Comparison of ENCODE assay signal across 8 cellular contexts in the genomic region with DNA sequence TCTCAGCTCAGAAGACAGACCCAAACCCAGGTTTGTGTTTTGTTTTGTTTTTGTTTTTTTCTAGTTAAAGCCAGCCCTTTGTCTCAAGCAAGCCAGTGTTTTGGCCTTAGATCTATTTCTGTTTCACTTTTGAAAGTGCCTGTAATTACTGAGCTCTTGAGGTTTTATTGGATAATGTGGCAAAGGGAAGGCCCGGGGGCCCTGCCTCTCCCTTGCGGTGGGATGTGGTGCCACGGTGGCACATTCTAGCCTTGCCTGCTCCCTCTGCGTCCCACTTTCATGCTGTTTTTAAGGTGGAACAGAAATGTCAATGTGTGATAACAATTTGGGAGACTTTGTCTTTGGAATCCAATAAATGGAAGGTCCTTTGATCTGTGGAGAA. TPM values are rescaled to one million over a fixed set of nuclear protein-coding genes. Genes with fewer than 3 reads are reported as not detected.
DNase-seq lines count a peak whose midpoint lies in the region; ATAC-seq and TF ChIP-seq lines count a peak whose summit lies in the region.

No MANE protein-coding gene starts in this region.

- peaks cover 21% of the 10 kb centered on the region for H3K4me1 Mint-ChIP-seq in HFFc6 (ENCODE audit: low read depth)

- no peaks in the 10 kb centered on the region for H3K36me3 Mint-ChIP-seq in HFFc6 (ENCODE audit: low read depth)

- no peak for TF ChIP-seq CTCF in HFFc6 (IDR thresholded peaks at IDR 0.05)
- TF ChIP-seq CTCF in smooth muscle cell (IDR thresholded peaks at IDR 0.05; ENCODE audit: borderline replicate concordance, insufficient read depth, poor library complexity, severe bottlenecking) = no peak

- no peaks in the 10 kb centered on the region for H3K36me3 ChIP-seq in effector memory CD4-positive, alpha-beta T cell (ENCODE audit: control insufficient read depth, insufficient read depth, low read length)
- H3K36me3 ChIP-seq in smooth muscle cell (ENCODE audit: low read depth) = no peaks in the 10 kb centered on the region

- H3K4me1 ChIP-seq in effector memory CD4-positive, alpha-beta T cell (ENCODE audit: control insufficient read depth, insufficient read depth, low read length, poor library complexity, severe bottlenecking) = peaks cover 61% of the 10 kb centered on the region
- H3K4me1 ChIP-seq in smooth muscle cell (ENCODE audit: low read depth) = peaks cover 19% of the 10 kb centered on the region

- H3K9ac ChIP-seq in smooth muscle cell (ENCODE audit: low read depth) = no peak overlapping the region

- peak overlapping the region; percentile 14; the same call in 1 of the 2 replicates for H3K27ac Mint-ChIP-seq in HFFc6

- H3K27me3 Mint-ChIP-seq in HFFc6 (ENCODE audit: insufficient read depth) = peaks cover 1% of the 10 kb centered on the region; the same call in 1 of the 2 replicates

- H2AFZ ChIP-seq in smooth muscle cell (ENCODE audit: low read depth) = no peak overlapping the region

- H3F3A ChIP-seq in smooth muscle cell (ENCODE audit: low read depth) = no peaks in the 10 kb centered on the region

- H3K9me3 Mint-ChIP-seq in HFFc6 = no peaks in the 10 kb centered on the region

- peak overlapping the region; percentile 81 for H3K4me3 ChIP-seq in effector memory CD4-positive, alpha-beta T cell (ENCODE audit: insufficient read depth, low read depth, low read length, poor library complexity, severe bottlenecking)
- peak overlapping the region; percentile 82 for H3K4me3 ChIP-seq in smooth muscle cell

- H3K4me3 Mint-ChIP-seq in HFFc6 = peak overlapping the region; percentile 96; the same call in 1 of the 2 replicates

- no peaks in the 10 kb centered on the region for H3K27me3 ChIP-seq in effector memory CD4-positive, alpha-beta T cell (replicated peaks; ENCODE audit: control insufficient read depth, insufficient read depth, low read length, poor library complexity, severe bottlenecking)
- peaks cover 6% of the 10 kb centered on the region for H3K27me3 ChIP-seq in smooth muscle cell (ENCODE audit: low read depth)

- peaks cover 7% of the 10 kb centered on the region for H3K79me2 ChIP-seq in smooth muscle cell (ENCODE audit: low read depth)

- DNase-seq in HFFc6 = no peak
- DNase-seq in T follicular helper cell (ENCODE audit: low read depth) = peak; percentile 15
- peak in 1 of 3 donors; percentile 41 for DNase-seq in effector memory CD4-positive, alpha-beta T cell
- no peak for DNase-seq in smooth muscle cell (lab: John Stamatoyannopoulos, UW; ENCODE audit: unreplicated experiment)
- DNase-seq in NAMALWA (ENCODE audit: low spot score) = no peak
- DNase-seq in GDM1 (lab: John Stamatoyannopoulos, UW) = no peak
- DNase-seq in cerebellum (ENCODE audit: low spot score) = no peak

- no peaks in the 10 kb centered on the region for H3K9me3 ChIP-seq in effector memory CD4-positive, alpha-beta T cell (ENCODE audit: control insufficient read depth, low read length)
- H3K9me3 ChIP-seq in smooth muscle cell (replicated peaks; ENCODE audit: low read depth) = no peaks in the 10 kb centered on the region

- H3K4me2 ChIP-seq in smooth muscle cell = peak overlapping the region; percentile 89

- H4K20me1 ChIP-seq in smooth muscle cell (ENCODE audit: low read depth) = peaks cover 26% of the 10 kb centered on the region

- no peak for ATAC-seq in GM18498 (IDR thresholded peaks at IDR 0.05; ENCODE audit: unreplicated experiment)

- 69% methylated on average over 4 of the region's 4 CpGs for WGBS in smooth muscle cell (ENCODE audit: low lambda C conversion rate)

- H3K27ac ChIP-seq in effector memory CD4-positive, alpha-beta T cell (ENCODE audit: insufficient read depth, low read length, poor library complexity, severe bottlenecking) = no peak overlapping the region
- H3K27ac ChIP-seq in smooth muscle cell (ENCODE audit: low read depth) = no peak overlapping the region

RNA-seq across cellular contexts. Expression of a gene that starts 2.5 kb away (rescaled TPM):
- total RNA-seq in HFFc6 (2021; fragmentation: NEBNext Ultra II Directional; extraction: Animal tissue kit (Norgen Biotek cat#: 25700)) = 10 to 100 TPM; 36.3 to 60.3 (median 57.2) TPM
- total RNA-seq in smooth muscle cell (7.0 and 11.7 TPM in 2 replicates), cerebellum (40.8 TPM)
- polyA plus RNA-seq in smooth muscle cell = 15.8 and 18.6 TPM in 2 replicates
